In genomic region chr10:14602807-14603538, GRCh38 we compare ENCODE assay signal across 8 cellular contexts.
DNase-seq lines count a peak whose midpoint lies in the region; ATAC-seq and TF ChIP-seq lines count a peak whose summit lies in the region.

No MANE protein-coding gene starts in this region.

- H3K9me3 Mint-ChIP-seq in Calu3 (ENCODE audit: low read depth, unreplicated experiment): no peaks in the 10 kb centered on the region

- H3K4me3 Mint-ChIP-seq in Calu3 (ENCODE audit: low read depth, unreplicated experiment): peak overlapping the region; percentile 89

- H3K4me2 ChIP-seq in PC-3 (ENCODE audit: low read length): peak overlapping the region; percentile 89
- H3K4me2 ChIP-seq in osteoblast (ENCODE audit: insufficient read depth, low read length): peak overlapping the region; percentile 83

- H3K36me3 ChIP-seq in PC-3 (ENCODE audit: low read depth, low read length) (peaks cover 24% of the 10 kb centered on the region), osteoblast (ENCODE audit: insufficient read depth, low read length) (peaks cover 3% of the 10 kb centered on the region)

- DNase-seq in Calu3 (no peak), PC-3 (peak; percentile 10), epithelial cell of esophagus (ENCODE audit: low read depth) (no peak), osteoblast (ENCODE audit: insufficient read length, low spot score, missing footprints) (peak; percentile 51), NCI-H2029 treated with DMSO at 0.1 percent for 48 hours (lab: John Stamatoyannopoulos, UW) (no peak)

- H3K36me3 Mint-ChIP-seq in Calu3 (ENCODE audit: insufficient read depth, unreplicated experiment): peaks cover 59% of the 10 kb centered on the region

- H3K4me3 ChIP-seq in PC-3 (ENCODE audit: low read length) (peak overlapping the region; percentile 95), epithelial cell of esophagus (ENCODE audit: low read length) (peak overlapping the region; percentile 40), osteoblast (ENCODE audit: insufficient read depth, low read length) (peak overlapping the region; percentile 76)

- peak overlapping the region; percentile 97 for H3K27ac Mint-ChIP-seq in Calu3 (ENCODE audit: unreplicated experiment)

- peaks cover 54% of the 10 kb centered on the region for H3K4me1 Mint-ChIP-seq in Calu3 (ENCODE audit: low read depth, unreplicated experiment)

- H3K27me3 ChIP-seq in PC-3 (ENCODE audit: low read length) (no peaks in the 10 kb centered on the region), osteoblast (ENCODE audit: insufficient read depth, low read length) (no peaks in the 10 kb centered on the region)

- TF ChIP-seq CTCF in Calu3 (IDR thresholded peaks at IDR 0.05; ENCODE audit: unreplicated experiment) (no peak), PC-3 (conservative IDR thresholded peaks at IDR 0.05; ENCODE audit: low read depth, low read length) (no peak), epithelial cell of esophagus (IDR thresholded peaks at IDR 0.05; ENCODE audit: insufficient read depth, low read depth, low read length, missing control alignments) (no peak), osteoblast (IDR thresholded peaks at IDR 0.05; ENCODE audit: extremely low read depth, low read depth, low read length) (no peak)

- intact Hi-C loops in Calu3 (cut with micrococcal nuclease; ENCODE audit: unreplicated experiment) (loop anchor here (1.0 to 5.0 kb wide), 5 partner anchors 51 to 220 kb away; no protein-coding TSS in a partner anchor), PC-3 (cut with micrococcal nuclease) (loop anchor here (1.0 to 5.0 kb wide), 3 partner anchors 24 to 234 kb away; partner anchors contain the start of genes CDNF, HSPA14 and MSANTD7)

- H4K20me1 ChIP-seq in PC-3 (ENCODE audit: low read length) (peaks cover 25% of the 10 kb centered on the region), osteoblast (ENCODE audit: insufficient read depth, low read length) (peaks cover 9% of the 10 kb centered on the region)

- H3K9me3 ChIP-seq in PC-3 (ENCODE audit: low read length) (no peaks in the 10 kb centered on the region), osteoblast (ENCODE audit: low read depth, low read length) (no peaks in the 10 kb centered on the region)

- no peaks in the 10 kb centered on the region for H3K9me2 ChIP-seq in PC-3 (replicated peaks; ENCODE audit: low read length)

- POLR2A ChIA-PET in PC-3 (lab: Charles Lee; ENCODE audit: unreplicated experiment): interaction anchor here (0.8 kb wide), 1 partner anchor 82 kb away, joined by 5 read pairs; no protein-coding TSS in a partner anchor

- peaks cover 15% of the 10 kb centered on the region for H3K4me1 ChIP-seq in PC-3 (ENCODE audit: insufficient read depth, low read length)
- peaks cover 28% of the 10 kb centered on the region for H3K4me1 ChIP-seq in osteoblast (ENCODE audit: insufficient read depth, low read length)

- no peaks in the 10 kb centered on the region for H3F3A ChIP-seq in PC-3 (ENCODE audit: low read length, unreplicated experiment)

- BruUV-seq in Calu3 (replicated peaks; lab: Mats Ljungman, UMichigan): no TSS peak
- TSS peak; percentile 48 for BruUV-seq in PC-3 (replicated peaks; lab: Mats Ljungman, UMichigan)

- H2AFZ ChIP-seq in PC-3 (ENCODE audit: low read length) (no peak overlapping the region), osteoblast (ENCODE audit: low read length) (peak overlapping the region; percentile 49)

- H3K9ac ChIP-seq in PC-3 (ENCODE audit: low read length): peak overlapping the region; percentile 85

- ATAC-seq in PC-3 (no peak), GM18517 (IDR thresholded peaks at IDR 0.05; ENCODE audit: unreplicated experiment) (no peak), GM21528 (IDR thresholded peaks at IDR 0.05; ENCODE audit: low FRiP score, unreplicated experiment) (no peak), HG02870 (IDR thresholded peaks at IDR 0.05; ENCODE audit: unreplicated experiment) (no peak)

- H3K27me3 Mint-ChIP-seq in Calu3 (ENCODE audit: unreplicated experiment): no peaks in the 10 kb centered on the region

- CTCF ChIA-PET in Calu3 (lab: Charles Lee) (no interaction called here), PC-3 (lab: Charles Lee) (no interaction called here)

- H3K27ac ChIP-seq in PC-3 (ENCODE audit: low read length) (peak overlapping the region; percentile 52), osteoblast (ENCODE audit: low read depth, low read length) (peak overlapping the region; percentile 42)

- H3K79me2 ChIP-seq in PC-3 (ENCODE audit: low read length) (peaks cover 57% of the 10 kb centered on the region), osteoblast (ENCODE audit: insufficient read depth, low read length) (peaks cover 49% of the 10 kb centered on the region)

Comparison
In these comparisons a context has a peak if more than half of its experiments do, and no peak if none do; other contexts are left out.
1. DNase-seq: peak in PC-3 (single experiment) and osteoblast (single experiment); none in Calu3 (single experiment), epithelial cell of esophagus (single experiment) and NCI-H2029 treated with DMSO at 0.1 percent for 48 hours (single experiment).
2. H3K4me3 ChIP-seq: peak in every context shown above with its lines; median percentile 95 in PC-3; 76 in osteoblast; 40 in epithelial cell of esophagus.